Comparison of ENCODE assay signal across 19 cellular contexts in the genomic region with DNA sequence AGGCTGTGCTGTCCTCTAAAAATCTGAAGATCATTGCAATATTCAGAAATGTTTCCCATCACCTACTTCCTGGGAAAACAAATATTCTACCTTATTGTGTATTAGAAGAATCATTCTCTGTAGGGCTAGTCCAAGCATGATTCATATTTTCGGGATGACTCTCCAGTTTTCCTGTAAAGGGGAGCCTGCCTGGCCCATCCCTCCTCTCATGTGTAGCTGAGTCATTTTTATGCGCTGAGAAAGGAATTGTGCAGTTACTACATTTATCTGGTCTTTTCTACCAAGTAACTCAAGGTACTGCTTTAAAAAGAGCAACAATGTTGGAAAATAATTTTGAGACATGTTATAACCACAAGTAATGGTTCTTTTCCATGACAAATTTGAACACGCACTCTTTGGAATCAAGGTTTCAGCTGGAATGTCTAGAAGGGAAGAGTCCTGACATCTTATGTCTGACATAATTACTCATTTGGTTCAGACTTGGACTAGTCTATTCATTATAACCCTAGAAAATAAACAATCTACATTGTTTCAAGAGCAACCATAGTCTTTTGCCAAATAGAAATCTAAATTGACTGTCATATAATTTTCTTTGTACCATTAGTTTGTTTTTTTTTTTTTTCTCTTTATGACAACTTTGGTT. TPM values are rescaled to one million over a fixed set of nuclear protein-coding genes. Genes with fewer than 3 reads are reported as not detected.
A peak's percentile ranks its signal among the peaks of the same experiment; 100 is the strongest.
DNase-seq lines count a peak whose midpoint lies in the region; ATAC-seq, FAIRE-seq and TF ChIP-seq lines count a peak whose summit lies in the region.
"Had no signal": no experiment of that assay in that cellular context is flagged by ENCODE, and none has a peak within 500 bp of the region (broad histone marks: within the 10 kb centered on the region; RNA-seq: fewer than 3 reads in every experiment).

No MANE protein-coding gene starts in this region.

- POLR2A ChIA-PET in A549 (lab: Yijun Ruan, JAX) = no interaction called here

- no peaks in the 10 kb centered on the region for H3K27me3 ChIP-seq in brain microvascular endothelial cell (replicated peaks)
- no peaks in the 10 kb centered on the region for H3K27me3 ChIP-seq in transverse colon
- H3K27me3 ChIP-seq: upper lobe of left lung had no signal

- no peak for TF ChIP-seq EP300 in A549 (IDR thresholded peaks at IDR 0.05)
- no peak for TF ChIP-seq EP300 in transverse colon (IDR thresholded peaks at IDR 0.05; ENCODE audit: low read depth)

- TF ChIP-seq POLR2A in A549 (IDR thresholded peaks at IDR 0.05; ENCODE audit: low read length) (no peak), transverse colon (IDR thresholded peaks at IDR 0.05) (no peak)

- peak overlapping the region; percentile 56 to 84 for H3K27ac ChIP-seq in A549
- H3K27ac ChIP-seq in brain microvascular endothelial cell = peak overlapping the region; percentile 41
- no peak overlapping the region for H3K27ac ChIP-seq in transverse colon
- H3K27ac ChIP-seq: SK-N-MC, upper lobe of left lung had no signal

- in situ Hi-C loops in brain microvascular endothelial cell (cut with HindIII; ENCODE audit: low pct_ligation_motif_present, low sequenced_read_pairs) = no loop called here
- in situ Hi-C loops in transverse colon (cut with MboI; ENCODE audit: low pct_ligation_motif_present in 1 of 4, low pct_unique_long_range_greater_than_20kb in 1 of 4, low sequenced_read_pairs in 3 of 4) = no loop called here

- no peak for TF ChIP-seq RAD21 in A549 (conservative IDR thresholded peaks at IDR 0.05 in 1 of 2, IDR thresholded peaks at IDR 0.05 in 1 of 2)

- H3K4me1 ChIP-seq in A549 (peaks cover 22% of the 10 kb centered on the region), transverse colon (no peaks in the 10 kb centered on the region)
- H3K4me1 ChIP-seq: upper lobe of left lung had no signal

- no peaks in the 10 kb centered on the region for H3K9me3 ChIP-seq in A549
- no peaks in the 10 kb centered on the region for H3K9me3 ChIP-seq in transverse colon
- H3K9me3 ChIP-seq: upper lobe of left lung had no signal

- peak; percentile 98 to 100 for ATAC-seq in A549
- ATAC-seq in HG02642 (IDR thresholded peaks at IDR 0.05; ENCODE audit: poor library complexity, unreplicated experiment) = no peak
- ATAC-seq in HG03342 (IDR thresholded peaks at IDR 0.05; ENCODE audit: unreplicated experiment) = no peak
- no peak for ATAC-seq in HG03280 (IDR thresholded peaks at IDR 0.05; ENCODE audit: unreplicated experiment)
- ATAC-seq: activated CD4-positive, CD25-positive, alpha-beta regulatory T cell treated with anti-CD3 and anti-CD28 coated beads, Interleukin-2, amount 50 U/mL, for 24 hours; effector memory CD8-positive, alpha-beta T cell; GM12878 had no signal

- H3K4me3 ChIP-seq in A549 (no peak overlapping the region), brain microvascular endothelial cell (ENCODE audit: low read depth, low read length) (no peak overlapping the region), transverse colon (no peak overlapping the region)
- H3K4me3 ChIP-seq: GM12878, SK-N-MC, upper lobe of left lung had no signal

- no peak for FAIRE-seq in A549 (lab: Jason Lieb, UNC)
- FAIRE-seq: GM12878 had no signal

- WGBS in A549 (ENCODE audit: missing lambda C conversion rate) = 24% methylated on average over 3 of the region's 3 CpGs
- WGBS in transverse colon (ENCODE audit: low coverage in 1 of 2), 2 donors = 68 to 91% methylated on average over 2 to 3 of the region's 3 CpGs

- DNase-seq in A549 (ENCODE audit: low read depth in 1 of 2, low spot score in 1 of 2) (peak; percentile 71 to 82), M059J (ENCODE audit: low read depth) (peak; percentile 7), brain microvascular endothelial cell (peak; percentile 45), iris pigment epithelial cell (ENCODE audit: low read depth) (peak; percentile 64), transverse colon (no peak)
- DNase-seq: activated T-cell treated with anti-CD3 and anti-CD28 coated beads, Interleukin-2, amount 50 U/mL, for 1 hour; aorta; DMS 273 treated with DMSO at 0.1 percent for 48 hours; effector memory CD8-positive, alpha-beta T cell; mesendoderm; NCI-H774; upper lobe of left lung had no signal

- intact Hi-C loops in transverse colon (cut with DNase I; ENCODE audit: low total_unique reads) = no loop called here

- H3K36me3 ChIP-seq in brain microvascular endothelial cell (replicated peaks) (no peaks in the 10 kb centered on the region), transverse colon (no peaks in the 10 kb centered on the region)
- H3K36me3 ChIP-seq: upper lobe of left lung had no signal

- TF ChIP-seq CTCF in A549 (IDR thresholded peaks at IDR 0.05) (no peak), brain microvascular endothelial cell (IDR thresholded peaks at IDR 0.05; ENCODE audit: low read depth, low read length, missing control alignments) (no peak), transverse colon (IDR thresholded peaks at IDR 0.05) (no peak)

- peak overlapping the region; percentile 45 for H3K4me2 ChIP-seq in A549

- CTCF ChIA-PET in A549 (lab: Yijun Ruan, JAX) = interaction anchor here (2.2 kb wide), 1 partner anchor 29 kb away, joined by 6 read pairs; no protein-coding TSS in a partner anchor

TF ChIP-seq in A549, 52 proteins besides CTCF, POLR2A, EP300 and RAD21:
- TF ChIP-seq, protein P1, sequence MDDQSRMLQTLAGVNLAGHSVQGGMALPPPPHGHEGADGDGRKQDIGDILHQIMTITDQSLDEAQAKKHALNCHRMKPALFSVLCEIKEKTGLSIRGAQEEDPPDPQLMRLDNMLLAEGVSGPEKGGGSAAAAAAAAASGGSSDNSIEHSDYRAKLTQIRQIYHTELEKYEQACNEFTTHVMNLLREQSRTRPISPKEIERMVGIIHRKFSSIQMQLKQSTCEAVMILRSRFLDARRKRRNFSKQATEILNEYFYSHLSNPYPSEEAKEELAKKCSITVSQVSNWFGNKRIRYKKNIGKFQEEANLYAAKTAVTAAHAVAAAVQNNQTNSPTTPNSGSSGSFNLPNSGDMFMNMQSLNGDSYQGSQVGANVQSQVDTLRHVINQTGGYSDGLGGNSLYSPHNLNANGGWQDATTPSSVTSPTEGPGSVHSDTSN (IDR thresholded peaks at IDR 0.05) = no peak
- TF ChIP-seq SMC3 (IDR thresholded peaks at IDR 0.05) (no peak), MAZ (IDR thresholded peaks at IDR 0.05; ENCODE audit: borderline replicate concordance, low read depth, low read length) (no peak), FOSB (CRISPR knock-in tag; IDR thresholded peaks at IDR 0.05) (no peak), MAFK (IDR thresholded peaks at IDR 0.05; ENCODE audit: partially characterized antibody) (peak; percentile 75), FOSL2 (IDR thresholded peaks at IDR 0.05) (peak; percentile 81; the same call in 1 of the 2 replicates), FOSL2 (CRISPR knock-in tag; IDR thresholded peaks at IDR 0.05) (peak; percentile 86), TFCP2L1 (CRISPR knock-in tag; IDR thresholded peaks at IDR 0.05) (no peak), JUNB (IDR thresholded peaks at IDR 0.05) (peak; percentile 70), JUN (IDR thresholded peaks at IDR 0.05) (peak in 1 of 2 experiments; percentile 34; a peak in 1 of 5 replicates), POLR2AphosphoS2 (conservative IDR thresholded peaks at IDR 0.05; ENCODE audit: low read length) (no peak)
TF ChIP-seq in A549: peak in this region for 4.

RNA-seq across cellular contexts. Expression of a gene that starts 6.6 kb away (rescaled TPM):
- polyA plus RNA-seq in A549 (2011; rRNA removed) = 0.01 and 0.03 TPM in 2 replicates
- polyA plus RNA-seq in A549 (2012; cell fraction: cytosol; rRNA removed) = 0.01 TPM in 1 of 2 replicates, not detected in the other
- polyA plus RNA-seq in A549 (2012; cell fraction: nucleus; rRNA removed) = not detected in 2 replicates
- 0.01 TPM in 1 of 3 replicates, not detected in the others for polyA plus RNA-seq in A549 (2017; fragmentation: RNase III; extraction: RNeasy Plus Mini Kit Qiagen cat#74134 plus additional on column Dnase treatment)
- polyA minus RNA-seq in A549 (2011; rRNA and poly(A)+ RNA removed) = not detected in 2 replicates
- total RNA-seq in M059J (2014; rRNA removed; shearing (Covaris generic)) = not detected in 2 replicates
- under 1 TPM in 1 of 4 donors, not detected in 3; under 0.01 TPM for total RNA-seq in transverse colon
- total RNA-seq: aorta, upper lobe of left lung had no signal
- polyA plus RNA-seq: AG04450 had no signal

RNA-seq across cellular contexts. Expression of a gene that starts 43.8 kb away (rescaled TPM):
- 89.5 and 91.7 TPM in 2 replicates for polyA plus RNA-seq in A549 (2011; rRNA removed)
- 17.7 and 19.7 TPM in 2 replicates for polyA plus RNA-seq in A549 (2012; cell fraction: cytosol; rRNA removed)
- 13.1 and 15.0 TPM in 2 replicates for polyA plus RNA-seq in A549 (2012; cell fraction: nucleus; rRNA removed)
- polyA plus RNA-seq in A549 (2017; fragmentation: RNase III; extraction: RNeasy Plus Mini Kit Qiagen cat#74134 plus additional on column Dnase treatment) = 35.9 to 40.0 TPM (median 38.7 TPM) in 3 replicates
- 41.5 and 50.3 TPM in 2 replicates for polyA minus RNA-seq in A549 (2011; rRNA and poly(A)+ RNA removed)
- 0.34 TPM in 1 of 2 replicates, not detected in the other for total RNA-seq in M059J (2014; rRNA removed; shearing (Covaris generic))
- total RNA-seq in transverse colon = 100 to 1,000 TPM in 3 of 4 donors, 10 to 100 TPM in 1; 59.3 to 272 (median 198) TPM

Comparison
In these comparisons a context has a peak if more than half of its experiments do, and no peak if none do; other contexts are left out.
1. ATAC-seq: peak in A549 (2 of 2); none in HG02642 (single experiment), HG03342 (single experiment) and HG03280 (single experiment).
2. H3K27ac ChIP-seq: peak in A549 (2 of 2) and brain microvascular endothelial cell (single experiment); none in transverse colon (0 of 4).
3. RNA of a gene that starts 43.8 kb away (total RNA-seq): 59.3 to 272 TPM in transverse colon; 0.34 TPM in M059J; every median in the first group is over 10 times any median in the second.